In genomic region chr1:35451125-35451528, GRCh38 we compare ENCODE assay signal across 8 cellular contexts.
A peak's percentile ranks its signal among the peaks of the same experiment; 100 is the strongest.
DNase-seq lines count a peak whose midpoint lies in the region; ATAC-seq and TF ChIP-seq lines count a peak whose summit lies in the region.

No MANE protein-coding gene starts in this region.

- POLR2A ChIA-PET in CD8-positive, alpha-beta T cell (lab: Charles Lee), result interaction anchor here (0.6 to 2.5 kb wide), 10 partner anchors 54 to 114 kb away, joined by 3 to 11 read pairs (median 4); partner anchors contain the start of genes KIAA0319L and NCDN
- POLR2A ChIA-PET in HEK293T (lab: Yijun Ruan, JAX), result interaction anchor here (0.6 to 0.9 kb wide), 5 partner anchors 14 to 324 kb away, joined by 3 read pairs; partner anchors contain the start of genes KIAA0319L and NCDN

- CTCF ChIA-PET in CD8-positive, alpha-beta T cell (lab: Charles Lee), result interaction anchor here (0.7 to 7.9 kb wide), 53 partner anchors 8 to 421 kb away, joined by 3 to 144 read pairs (median 6); partner anchors contain the start of genes CLSPN, KIAA0319L, NCDN and TFAP2E
- CTCF ChIA-PET in HEK293T (lab: Yijun Ruan, JAX), result interaction anchor here (0.7 to 2.7 kb wide), 17 partner anchors 8 to 319 kb away, joined by 3 to 27 read pairs (median 4); partner anchors contain the start of genes CLSPN and NCDN

- no peak overlapping the region for H3K27ac ChIP-seq in CD8-positive, alpha-beta T cell (ENCODE audit: low read depth, low read length)

- H3K9me3 ChIP-seq in CD8-positive, alpha-beta T cell (ENCODE audit: low read length), result no peaks in the 10 kb centered on the region

- peaks cover 38% of the 10 kb centered on the region for H3K36me3 Mint-ChIP-seq in CD8-positive, alpha-beta T cell
- H3K36me3 Mint-ChIP-seq in effector memory CD8-positive, alpha-beta T cell (ENCODE audit: insufficient read depth), result peaks cover 39% of the 10 kb centered on the region

- H3K27me3 ChIP-seq in CD8-positive, alpha-beta T cell (ENCODE audit: insufficient read depth, low read length), result no peaks in the 10 kb centered on the region

- peak; percentile 82 for TF ChIP-seq CTCF in CD8-positive, alpha-beta T cell (IDR thresholded peaks at IDR 0.05)

- no peak overlapping the region for H3K4me3 Mint-ChIP-seq in CD8-positive, alpha-beta T cell
- H3K4me3 Mint-ChIP-seq in effector memory CD8-positive, alpha-beta T cell, result no peak overlapping the region

- peaks cover 14% of the 10 kb centered on the region for H3K4me1 ChIP-seq in CD8-positive, alpha-beta T cell (ENCODE audit: insufficient read depth, low read length)

- peak; percentile 94 for ATAC-seq in CD8-positive, alpha-beta T cell
- peak; percentile 92 for ATAC-seq in effector memory CD8-positive, alpha-beta T cell (replicated peaks)
- no peak for ATAC-seq in HG02571 (IDR thresholded peaks at IDR 0.05; ENCODE audit: unreplicated experiment)

- H3K36me3 ChIP-seq in CD8-positive, alpha-beta T cell (ENCODE audit: insufficient read depth, low read length), result peaks cover 29% of the 10 kb centered on the region

- peak; percentile 62 to 85 (median 75) for DNase-seq in CD8-positive, alpha-beta T cell
- peak; percentile 81 for DNase-seq in HEK293T (ENCODE audit: extremely low spot score)
- peak; percentile 27 for DNase-seq in NCI-H748 treated with DMSO at 0.1 percent for 48 hours (lab: John Stamatoyannopoulos, UW)
- peak; percentile 51 to 66 for DNase-seq in activated CD8-positive, alpha-beta memory T cell treated with anti-CD3 and anti-CD28 coated beads for 1 hour (ENCODE audit: extremely low read depth in 1 of 2, low read depth in 1 of 2)
- DNase-seq in effector memory CD8-positive, alpha-beta T cell, result peak; percentile 75 to 78 (median 76)
- DNase-seq in midbrain (lab: John Stamatoyannopoulos, UW), result peak; percentile 87
- DNase-seq in stimulated activated CD8-positive, alpha-beta memory T cell treated with anti-CD3 and anti-CD28 coated beads, Interleukin-4, amount 100 ng/mL, for 1 hour (ENCODE audit: low read depth in 2 of 2, low spot score in 1 of 2), result peak; percentile 43 to 62

- no peak overlapping the region for H3K4me3 ChIP-seq in CD8-positive, alpha-beta T cell (ENCODE audit: low read depth, low read length)

- H3K9me3 Mint-ChIP-seq in CD8-positive, alpha-beta T cell, result no peaks in the 10 kb centered on the region
- H3K9me3 Mint-ChIP-seq in effector memory CD8-positive, alpha-beta T cell, result no peaks in the 10 kb centered on the region

- intact Hi-C loops in CD8-positive, alpha-beta T cell (cut with DNase I, micrococcal nuclease), result loop anchor here (1.0 to 5.0 kb wide), 8 partner anchors 56 to 324 kb away; no protein-coding TSS in a partner anchor

- no peaks in the 10 kb centered on the region for H3K27me3 Mint-ChIP-seq in CD8-positive, alpha-beta T cell (ENCODE audit: low read depth)
- H3K27me3 Mint-ChIP-seq in effector memory CD8-positive, alpha-beta T cell, result no peaks in the 10 kb centered on the region

- peaks cover 27% of the 10 kb centered on the region for H3K4me1 Mint-ChIP-seq in CD8-positive, alpha-beta T cell (ENCODE audit: low read depth)
- H3K4me1 Mint-ChIP-seq in effector memory CD8-positive, alpha-beta T cell (ENCODE audit: low read depth in 2 of 2), result peaks cover 6 to 15% of the 10 kb centered on the region in 2 donors

- H3K27ac Mint-ChIP-seq in CD8-positive, alpha-beta T cell, result peak overlapping the region; percentile 85
- peak overlapping the region; percentile 10 to 86 for H3K27ac Mint-ChIP-seq in effector memory CD8-positive, alpha-beta T cell

TF ChIP-seq in HEK293T, 16 proteins besides CTCF, POLR2A, EP300 and RAD21:
- TF ChIP-seq PKNOX1 (IDR thresholded peaks at IDR 0.05), result peak; percentile 38; the same call in 1 of the 2 replicates
- no peak for TF ChIP-seq SUZ12 (IDR thresholded peaks at IDR 0.05)
- TF ChIP-seq HDGF (IDR thresholded peaks at IDR 0.05; ENCODE audit: borderline replicate concordance), result no peak
- TF ChIP-seq SP1 (IDR thresholded peaks at IDR 0.05), result no peak

Comparison
In these comparisons a context has a peak if more than half of its experiments do, and no peak if none do; other contexts are left out.
1. DNase-seq: peak in every context shown above with its lines; median percentile 87 in midbrain; 81 in HEK293T; 76 in effector memory CD8-positive, alpha-beta T cell; 75 in CD8-positive, alpha-beta T cell; 58 in activated CD8-positive, alpha-beta memory T cell treated with anti-CD3 and anti-CD28 coated beads for 1 hour; 52 in stimulated activated CD8-positive, alpha-beta memory T cell treated with anti-CD3 and anti-CD28 coated beads, Interleukin-4, amount 100 ng/mL, for 1 hour; 27 in NCI-H748 treated with DMSO at 0.1 percent for 48 hours.